In the genomic region with DNA sequence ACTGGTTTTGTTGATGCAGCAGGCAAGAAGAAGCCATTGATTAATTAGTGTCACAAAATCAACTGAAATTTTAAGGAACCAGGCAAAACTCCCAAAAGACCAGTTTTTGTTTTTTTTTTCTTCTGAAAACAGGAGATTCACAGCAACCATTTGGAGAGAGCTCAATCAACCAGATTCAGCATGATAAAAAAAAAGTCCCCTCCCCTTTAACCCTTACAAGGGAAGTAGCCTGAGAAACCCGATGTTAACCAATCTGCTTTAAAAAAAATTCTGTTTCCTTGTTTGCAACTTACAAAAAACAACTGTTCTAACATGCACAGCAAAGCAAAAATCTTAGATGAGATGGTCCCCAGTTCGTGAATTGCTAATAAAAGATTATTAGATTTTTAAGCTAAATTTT, we compare ENCODE assay signal across 1 cellular context.
TF ChIP-seq lines count a peak whose summit lies in the region.

No MANE protein-coding gene starts in this region.

TF ChIP-seq in IMR-90, 13 proteins besides CTCF, POLR2A, EP300 and RAD21:
- TF ChIP-seq CHD1 (IDR thresholded peaks at IDR 0.05; ENCODE audit: low read depth, low read length) (no peak), RCOR1 (IDR thresholded peaks at IDR 0.05; ENCODE audit: insufficient replicate concordance, low read length) (no peak), RFX5 (IDR thresholded peaks at IDR 0.05; ENCODE audit: low read depth, low read length) (no peak), MXI1 (IDR thresholded peaks at IDR 0.05; ENCODE audit: borderline replicate concordance, low read depth, low read length) (no peak), NFE2L2 (IDR thresholded peaks at IDR 0.05; ENCODE audit: low read depth, low read length) (no peak), MAZ (IDR thresholded peaks at IDR 0.05; ENCODE audit: borderline replicate concordance, low read depth, low read length) (no peak), MAFK (IDR thresholded peaks at IDR 0.05; ENCODE audit: low read depth, low read length) (no peak), FOS (IDR thresholded peaks at IDR 0.05; ENCODE audit: low read depth, low read length) (no peak)
